23 cellular contexts compared by ENCODE assay signal in genomic region chr6:129364767-129365166, GRCh38.
"Had no signal": no experiment of that assay in that cellular context is flagged by ENCODE, and none has a peak within 500 bp of the region (broad histone marks: within the 10 kb centered on the region; RNA-seq: fewer than 3 reads in every experiment).

No MANE protein-coding gene starts in this region.

- H2AFZ ChIP-seq: PC-9 had no signal

- ATAC-seq: HepG2, Right ventricle myocardium inferior had no signal

- H3K9me3 ChIP-seq: MG63, Peyer's patch, SJCRH30 had no signal

- H3K4me3 ChIP-seq: MG63, PC-9, Peyer's patch, SJCRH30, SK-N-MC had no signal

- H3K27ac ChIP-seq: PC-9, Peyer's patch, SJCRH30, SK-N-MC had no signal

- H3K27me3 ChIP-seq: MG63, Peyer's patch, SJCRH30 had no signal

- DNase-seq: IMR-90; Karpas-422; KG1; MG63; NCI-H1092; NCI-H1436 treated with DMSO at 0.1 percent for 48 hours; NCI-H1694; NCI-H2029 treated with DMSO at 0.1 percent for 48 hours; NCI-H2171; NCI-H226; NCI-H510A; NCI-H524 treated with DMSO at 0.1 percent for 48 hours; NCI-H69; NCI-H774; NK-92 treated with Interleukin-12 subunit alpha and Interleukin-12 subunit beta, amount 100 ng/mL, for 24 hours; OCI-M1; PC-9; Peyer's patch; SHP77 treated with DMSO at 0.1 percent for 48 hours; SJCRH30 had no signal

- H3K4me2 ChIP-seq: PC-9 had no signal

- H3K4me1 ChIP-seq: Peyer's patch, SJCRH30 had no signal

- H3K36me3 ChIP-seq: MG63, Peyer's patch, SJCRH30 had no signal
